20 cellular contexts compared by ENCODE assay signal in genomic region chr21:33885158-33885514, GRCh38. TPM values are rescaled to one million over a fixed set of nuclear protein-coding genes. Genes with fewer than 3 reads are reported as not detected.
A peak's percentile ranks its signal among the peaks of the same experiment; 100 is the strongest.
DNase-seq lines count a peak whose midpoint lies in the region; ATAC-seq and TF ChIP-seq lines count a peak whose summit lies in the region.
"Had no signal": no experiment of that assay in that cellular context is flagged by ENCODE, and none has a peak within 500 bp of the region (broad histone marks: within the 10 kb centered on the region; RNA-seq: fewer than 3 reads in every experiment).

No MANE protein-coding gene starts in this region.

- H4K8ac ChIP-seq in mesenchymal stem cell (ENCODE audit: low read length), result no peak overlapping the region

- no peak overlapping the region for H2BK15ac ChIP-seq in mesenchymal stem cell (ENCODE audit: low read depth, poor library complexity, severe bottlenecking)

- no peak overlapping the region for H3K4me3 Mint-ChIP-seq in MCF 10A (ENCODE audit: unreplicated experiment)
- H3K4me3 Mint-ChIP-seq: CD4-positive, alpha-beta T cell had no signal

- H3K4me1 ChIP-seq in mesenchymal stem cell (ENCODE audit: control insufficient read depth, insufficient read depth, low read depth, low read length), result peaks cover 4% of the 10 kb centered on the region
- no peaks in the 10 kb centered on the region for H3K4me1 ChIP-seq in psoas muscle
- H3K4me1 ChIP-seq: BLaER1, Caco-2 had no signal

- H3K23ac ChIP-seq in mesenchymal stem cell (ENCODE audit: low read length in 2 of 2), result no peak overlapping the region

- H2BK120ac ChIP-seq in mesenchymal stem cell (ENCODE audit: low read depth, low read length), result no peak overlapping the region

- WGBS in mesenchymal stem cell, result 77% methylated on average over 7 of the region's 7 CpGs
- 87 to 95% (median 90%) methylated on average over 7 of the region's 7 CpGs for WGBS in psoas muscle, 3 donors

- intact Hi-C loops in MCF 10A (cut with micrococcal nuclease) (no loop called here), psoas muscle (cut with DNase I) (no loop called here), sciatic nerve (cut with DNase I) (no loop called here)

- CTCF ChIA-PET in MCF 10A (lab: Yijun Ruan, JAX), result no interaction called here

- H3K14ac ChIP-seq in mesenchymal stem cell (ENCODE audit: low read length in 2 of 2), result no peak overlapping the region

- POLR2A ChIA-PET in MCF 10A (lab: Yijun Ruan, JAX), result interaction anchor here (1.5 kb wide), 1 partner anchor 31 kb away, joined by 3 read pairs; no protein-coding TSS in a partner anchor

- H3K18ac ChIP-seq in mesenchymal stem cell (ENCODE audit: low read depth in 1 of 2, low read length in 2 of 2), result no peak overlapping the region

- peak overlapping the region; percentile 33 for H3K27ac Mint-ChIP-seq in MCF 10A (ENCODE audit: low read depth, unreplicated experiment)
- H3K27ac Mint-ChIP-seq: CD4-positive, alpha-beta T cell had no signal

- no peak overlapping the region for H3K4me2 ChIP-seq in mesenchymal stem cell (ENCODE audit: low read length, poor library complexity, severe bottlenecking)
- H3K4me2 ChIP-seq: BLaER1 had no signal

- no peak overlapping the region for H3K27ac ChIP-seq in mesenchymal stem cell (ENCODE audit: low read length, poor library complexity, severe bottlenecking)
- H3K27ac ChIP-seq in psoas muscle, result no peak overlapping the region
- H3K27ac ChIP-seq: BLaER1, SJCRH30 had no signal

- no peak overlapping the region for H3K4ac ChIP-seq in mesenchymal stem cell (ENCODE audit: low read depth in 1 of 2, low read length in 2 of 2)

- ATAC-seq in psoas muscle, result no peak
- no peak for ATAC-seq in sciatic nerve
- no peak for ATAC-seq in HG03342 (IDR thresholded peaks at IDR 0.05; ENCODE audit: unreplicated experiment)
- ATAC-seq in HG02938 (IDR thresholded peaks at IDR 0.05; ENCODE audit: unreplicated experiment), result no peak

- H2BK12ac ChIP-seq in mesenchymal stem cell (ENCODE audit: low read length in 2 of 2), result no peak overlapping the region

- H3K9me3 ChIP-seq in mesenchymal stem cell (ENCODE audit: control insufficient read depth, low read length) (no peaks in the 10 kb centered on the region), psoas muscle (no peaks in the 10 kb centered on the region)
- H3K9me3 ChIP-seq: BLaER1, Caco-2, HAP-1, MG63, SJCRH30 had no signal

- no peaks in the 10 kb centered on the region for H3K27me3 ChIP-seq in H7 (ENCODE audit: control insufficient read depth, insufficient read depth, low read length)
- H3K27me3 ChIP-seq in mesenchymal stem cell (ENCODE audit: control insufficient read depth in 1 of 2, insufficient read depth in 1 of 2, low read length in 2 of 2), result peaks cover 0 to 16% of the 10 kb centered on the region in 2 experiments
- H3K27me3 ChIP-seq in psoas muscle (ENCODE audit: insufficient read depth in 3 of 3, low read length in 2 of 3), result peaks cover 0 to 2% (median 0%) of the 10 kb centered on the region in 3 donors
- H3K27me3 ChIP-seq: BLaER1, MG63, SJCRH30 had no signal

- peaks cover 14% of the 10 kb centered on the region for H3K4me1 Mint-ChIP-seq in MCF 10A (ENCODE audit: insufficient read depth, unreplicated experiment)

- no peak overlapping the region for H2AK5ac ChIP-seq in mesenchymal stem cell (ENCODE audit: low read length, severe bottlenecking)

- DNase-seq in H7 (peak; percentile 63), MCF 10A (ENCODE audit: unreplicated experiment) (no peak), mesenchymal stem cell (no peak), psoas muscle (no peak), sciatic nerve (ENCODE audit: low spot score) (no peak)
- DNase-seq: Caco-2; CD4-positive, alpha-beta T cell; DMS 273 treated with DMSO at 0.1 percent for 48 hours; Kasumi-1; NCI-H1048; NCI-H1417 treated with DMSO at 0.1 percent for 48 hours; NCI-H187; NCI-H526 treated with DMSO at 0.1 percent for 48 hours; OCI-M1 had no signal

- H3K36me3 ChIP-seq in H7 (replicated peaks; ENCODE audit: control insufficient read depth, insufficient read depth, low read length), result no peaks in the 10 kb centered on the region
- no peaks in the 10 kb centered on the region for H3K36me3 ChIP-seq in mesenchymal stem cell (ENCODE audit: control insufficient read depth in 1 of 2, insufficient read depth in 2 of 2, low read depth in 1 of 2, low read length in 2 of 2)
- H3K36me3 ChIP-seq in psoas muscle (ENCODE audit: insufficient read depth in 1 of 2, low read depth in 1 of 2), result no peaks in the 10 kb centered on the region
- H3K36me3 ChIP-seq: BLaER1, HAP-1, MG63, SJCRH30 had no signal

- peak overlapping the region; percentile 61 for H3K9ac ChIP-seq in mesenchymal stem cell (ENCODE audit: low read length)
- H3K9ac ChIP-seq: BLaER1 had no signal

- H2BK5ac ChIP-seq in mesenchymal stem cell (ENCODE audit: low read depth, low read length, poor library complexity, severe bottlenecking), result no peak overlapping the region

- H3K27me3 Mint-ChIP-seq in MCF 10A (ENCODE audit: insufficient read depth, unreplicated experiment), result no peaks in the 10 kb centered on the region
- H3K27me3 Mint-ChIP-seq: CD4-positive, alpha-beta T cell had no signal

- TF ChIP-seq CTCF in MCF 10A (IDR thresholded peaks at IDR 0.05; ENCODE audit: unreplicated experiment), result no peak
- TF ChIP-seq CTCF in psoas muscle (IDR thresholded peaks at IDR 0.05), result no peak

- H2AFZ ChIP-seq in mesenchymal stem cell (ENCODE audit: low read depth, low read length), result no peak overlapping the region

- H3K36me3 Mint-ChIP-seq in MCF 10A (ENCODE audit: insufficient read depth, unreplicated experiment), result no peaks in the 10 kb centered on the region

- H3K9me3 Mint-ChIP-seq in MCF 10A (ENCODE audit: unreplicated experiment), result no peaks in the 10 kb centered on the region
- H3K9me3 Mint-ChIP-seq: CD4-positive, alpha-beta T cell had no signal

- H3K79me1 ChIP-seq in mesenchymal stem cell (replicated peaks; ENCODE audit: low read length, poor library complexity, severe bottlenecking), result no peaks in the 10 kb centered on the region

- no TSS peak for BruUV-seq in MCF 10A (replicated peaks; lab: Mats Ljungman, UMichigan)

- H3K4me3 ChIP-seq in H7 (ENCODE audit: insufficient read depth, low read depth, low read length) (no peak overlapping the region), mesenchymal stem cell (ENCODE audit: insufficient read depth in 1 of 2, low read depth in 1 of 2, low read length in 2 of 2) (no peak overlapping the region), psoas muscle (no peak overlapping the region)
- H3K4me3 ChIP-seq: BLaER1, HAP-1 had no signal

- no peak overlapping the region for H4K91ac ChIP-seq in mesenchymal stem cell (ENCODE audit: low read length)

RNA-seq across cellular contexts. Expression of gene ATP5PO, which starts 30.5 kb away (rescaled TPM):
- 229 and 244 TPM in 2 replicates for total RNA-seq in H7 (2014; rRNA removed; shearing (Covaris generic))
- total RNA-seq in MCF 10A (2022) (147 and 196 TPM in 2 replicates), psoas muscle (100 to 1,000 TPM; 294 to 473 (median 332) TPM), sciatic nerve (112 TPM)
- polyA plus RNA-seq in mesenchymal stem cell (2013, experiment 1 of 2), result 332 TPM
- polyA plus RNA-seq in mesenchymal stem cell (2013, experiment 2 of 2), result 334 TPM
- 100 to 1,000 TPM; 521 to 680 (median 593) TPM for polyA plus RNA-seq in psoas muscle
